In the genomic region with DNA sequence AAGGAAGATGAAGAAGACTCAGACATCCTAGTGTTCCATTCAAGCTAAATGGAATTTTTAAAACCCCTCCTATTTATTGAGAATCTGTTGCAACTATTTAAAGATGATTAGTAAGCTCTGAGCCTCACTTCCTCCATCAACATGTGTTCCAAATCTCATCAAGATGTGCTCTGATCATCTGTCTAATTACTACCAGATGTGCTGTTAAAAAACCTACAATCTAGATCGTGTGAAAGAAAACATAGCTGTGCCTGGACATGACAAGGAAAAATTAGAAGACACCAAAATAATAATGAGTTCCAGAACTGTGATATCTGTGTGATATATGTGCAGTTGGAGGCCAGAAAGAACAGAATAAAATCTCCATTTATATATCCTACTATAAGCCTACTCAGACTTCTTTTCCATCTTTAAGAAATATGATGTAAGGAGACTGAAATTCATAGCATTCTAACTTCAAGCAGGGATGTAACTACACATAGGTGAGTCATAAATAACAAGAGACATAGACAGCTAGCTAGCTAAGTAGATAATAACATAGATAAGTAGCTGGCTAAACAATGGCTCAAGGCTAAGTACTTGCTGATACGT, we compare ENCODE assay signal across 1 cellular context.
A peak's percentile ranks its signal among the peaks of the same experiment; 100 is the strongest.
TF ChIP-seq lines count a peak whose summit lies in the region.

No MANE protein-coding gene starts in this region.

TF ChIP-seq in HEK293, 187 proteins besides CTCF, POLR2A, EP300 and RAD21 (continued from another document):
- TF ChIP-seq, protein P1, sequence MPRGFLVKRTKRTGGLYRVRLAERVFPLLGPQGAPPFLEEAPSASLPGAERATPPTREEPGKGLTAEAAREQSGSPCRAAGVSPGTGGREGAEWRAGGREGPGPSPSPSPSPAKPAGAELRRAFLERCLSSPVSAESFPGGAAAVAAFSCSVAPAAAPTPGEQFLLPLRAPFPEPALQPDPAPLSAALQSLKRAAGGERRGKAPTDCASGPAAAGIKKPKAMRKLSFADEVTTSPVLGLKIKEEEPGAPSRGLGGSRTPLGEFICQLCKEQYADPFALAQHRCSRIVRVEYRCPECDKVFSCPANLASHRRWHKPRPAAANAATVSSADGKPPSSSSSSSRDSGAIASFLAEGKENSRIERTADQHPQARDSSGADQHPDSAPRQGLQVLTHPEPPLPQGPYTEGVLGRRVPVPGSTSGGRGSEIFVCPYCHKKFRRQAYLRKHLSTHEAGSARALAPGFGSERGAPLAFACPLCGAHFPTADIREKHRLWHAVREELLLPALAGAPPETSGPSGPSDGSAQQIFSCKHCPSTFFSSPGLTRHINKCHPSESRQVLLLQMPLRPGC (tag by site-specific recombination; IDR thresholded peaks at IDR 0.05), result no peak
- TF ChIP-seq FEZF1 (tag by site-specific recombination; IDR thresholded peaks at IDR 0.05), result peak; percentile 43; the same call in 1 of the 2 replicates
- no peak for TF ChIP-seq SP3 (tag by site-specific recombination; IDR thresholded peaks at IDR 0.05)
- no peak for TF ChIP-seq GFI1B (tag by site-specific recombination; IDR thresholded peaks at IDR 0.05)
- TF ChIP-seq, protein P2, sequence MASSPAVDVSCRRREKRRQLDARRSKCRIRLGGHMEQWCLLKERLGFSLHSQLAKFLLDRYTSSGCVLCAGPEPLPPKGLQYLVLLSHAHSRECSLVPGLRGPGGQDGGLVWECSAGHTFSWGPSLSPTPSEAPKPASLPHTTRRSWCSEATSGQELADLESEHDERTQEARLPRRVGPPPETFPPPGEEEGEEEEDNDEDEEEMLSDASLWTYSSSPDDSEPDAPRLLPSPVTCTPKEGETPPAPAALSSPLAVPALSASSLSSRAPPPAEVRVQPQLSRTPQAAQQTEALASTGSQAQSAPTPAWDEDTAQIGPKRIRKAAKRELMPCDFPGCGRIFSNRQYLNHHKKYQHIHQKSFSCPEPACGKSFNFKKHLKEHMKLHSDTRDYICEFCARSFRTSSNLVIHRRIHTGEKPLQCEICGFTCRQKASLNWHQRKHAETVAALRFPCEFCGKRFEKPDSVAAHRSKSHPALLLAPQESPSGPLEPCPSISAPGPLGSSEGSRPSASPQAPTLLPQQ (tag by site-specific recombination; IDR thresholded peaks at IDR 0.05), result 0 out of 2 replicates have a peak, but pooled peaks have one; percentile 32
- TF ChIP-seq ZNF169 (tag by site-specific recombination; IDR thresholded peaks at IDR 0.05), result no peak
- TF ChIP-seq SP7 (tag by site-specific recombination; IDR thresholded peaks at IDR 0.05), result peak; percentile 89
- TF ChIP-seq ZNF366 (tag by site-specific recombination; conservative IDR thresholded peaks at IDR 0.05), result 0 out of 2 replicates have a peak, but pooled peaks have one; percentile 23
- TF ChIP-seq ZNF133 (tag by site-specific recombination; IDR thresholded peaks at IDR 0.05), result no peak
- TF ChIP-seq ZNF155 (tag by site-specific recombination; IDR thresholded peaks at IDR 0.05), result no peak
- no peak for TF ChIP-seq KLF1 (tag by site-specific recombination; IDR thresholded peaks at IDR 0.05)
- TF ChIP-seq, protein P3, sequence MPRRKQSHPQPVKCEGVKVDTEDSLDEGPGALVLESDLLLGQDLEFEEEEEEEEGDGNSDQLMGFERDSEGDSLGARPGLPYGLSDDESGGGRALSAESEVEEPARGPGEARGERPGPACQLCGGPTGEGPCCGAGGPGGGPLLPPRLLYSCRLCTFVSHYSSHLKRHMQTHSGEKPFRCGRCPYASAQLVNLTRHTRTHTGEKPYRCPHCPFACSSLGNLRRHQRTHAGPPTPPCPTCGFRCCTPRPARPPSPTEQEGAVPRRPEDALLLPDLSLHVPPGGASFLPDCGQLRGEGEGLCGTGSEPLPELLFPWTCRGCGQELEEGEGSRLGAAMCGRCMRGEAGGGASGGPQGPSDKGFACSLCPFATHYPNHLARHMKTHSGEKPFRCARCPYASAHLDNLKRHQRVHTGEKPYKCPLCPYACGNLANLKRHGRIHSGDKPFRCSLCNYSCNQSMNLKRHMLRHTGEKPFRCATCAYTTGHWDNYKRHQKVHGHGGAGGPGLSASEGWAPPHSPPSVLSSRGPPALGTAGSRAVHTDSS (tag by site-specific recombination; IDR thresholded peaks at IDR 0.05), result no peak
- no peak for TF ChIP-seq ZNF596 (tag by site-specific recombination; IDR thresholded peaks at IDR 0.05)
- no peak for TF ChIP-seq ZNF843 (tag by site-specific recombination; IDR thresholded peaks at IDR 0.05)
